Comparison of ENCODE assay signal across 18 cellular contexts in the genomic region with DNA sequence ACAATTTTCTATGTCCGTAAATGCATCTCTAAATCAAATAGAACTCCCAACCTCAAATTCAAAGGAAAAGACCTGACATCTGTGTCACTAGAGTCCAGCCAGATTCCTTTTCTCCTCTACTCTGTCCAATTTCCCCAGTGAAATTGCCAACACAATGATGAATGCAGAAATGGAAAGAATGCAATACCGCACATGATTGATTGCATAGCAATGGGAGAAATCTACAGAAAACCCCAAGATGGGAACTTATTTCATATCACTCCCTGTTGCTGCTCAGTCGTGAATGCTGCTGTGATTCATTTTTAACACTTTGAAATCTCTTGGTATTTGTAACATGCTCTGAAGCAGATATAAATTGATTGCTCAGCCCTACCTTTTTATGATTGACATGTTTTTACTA.
DNase-seq lines count a peak whose midpoint lies in the region; ATAC-seq and TF ChIP-seq lines count a peak whose summit lies in the region.
"Had no signal": no experiment of that assay in that cellular context is flagged by ENCODE, and none has a peak within 500 bp of the region (broad histone marks: within the 10 kb centered on the region; RNA-seq: fewer than 3 reads in every experiment).

No MANE protein-coding gene starts in this region.

- TF ChIP-seq CTCF in AG10803 (conservative IDR thresholded peaks at IDR 0.05; ENCODE audit: low read length) (no peak), right lobe of liver (IDR thresholded peaks at IDR 0.05) (no peak)

- no peaks in the 10 kb centered on the region for H3K27me3 ChIP-seq in right lobe of liver

- H3K4me1 ChIP-seq in right lobe of liver = no peaks in the 10 kb centered on the region
- H3K4me1 ChIP-seq: A549 had no signal

- no peak overlapping the region for H3K27ac ChIP-seq in right lobe of liver
- H3K27ac ChIP-seq: A549 had no signal

- WGBS in right lobe of liver (ENCODE audit: insufficient coverage, low coverage, low lambda C conversion rate, missing lambda C conversion rate) = 46% methylated on average over 3 of the region's 3 CpGs

- no peak for TF ChIP-seq POLR2A in right lobe of liver (IDR thresholded peaks at IDR 0.05)

- H3K4me3 ChIP-seq in AG10803 (ENCODE audit: low read length) = no peak overlapping the region
- H3K4me3 ChIP-seq in right lobe of liver = no peak overlapping the region
- H3K4me3 ChIP-seq: A549 had no signal

- intact Hi-C loops in right lobe of liver (cut with DNase I) = no loop called here

- ATAC-seq in right lobe of liver (no peak), GM21825 (IDR thresholded peaks at IDR 0.05; ENCODE audit: unreplicated experiment) (no peak)
- ATAC-seq: A549 had no signal

- no peaks in the 10 kb centered on the region for H3K36me3 ChIP-seq in right lobe of liver

- H3K9me3 ChIP-seq in right lobe of liver = no peaks in the 10 kb centered on the region
- H3K9me3 ChIP-seq: A549 had no signal

- DNase-seq in AG10803 (ENCODE audit: low read depth) (peak; percentile 91), HS-5 (ENCODE audit: low read depth) (peak; percentile 10), amniotic epithelial cell (ENCODE audit: low read depth) (peak; percentile 82), iris pigment epithelial cell (ENCODE audit: low read depth) (peak; percentile 7), right lobe of liver (no peak)
- DNase-seq in stimulated activated CD4-positive, alpha-beta T cell treated with anti-CD3 and anti-CD28 coated beads, Interleukin-12 subunit alpha, Interleukin-12 subunit beta, amount 100 ng/mL, for 4 hours = no peak
- DNase-seq: COR-L47, GOT3, MV-4-11, NCI-H1417, NCI-H1930, NCI-H2171, NCI-H748 treated with DMSO at 0.1 percent for 48 hours, OCI-M1, RPMI8226, SIG-M5 had no signal

Comparison
In these comparisons a context has a peak if more than half of its experiments do, and no peak if none do; other contexts are left out.
1. DNase-seq: peak in AG10803 (single experiment), HS-5 (single experiment), amniotic epithelial cell (single experiment) and iris pigment epithelial cell (single experiment); none in stimulated activated CD4-positive, alpha-beta T cell treated with anti-CD3 and anti-CD28 coated beads, Interleukin-12 subunit alpha, Interleukin-12 subunit beta, amount 100 ng/mL, for 4 hours (single experiment) and right lobe of liver (0 of 3).